ENCODE assay signal across 6 cellular contexts in genomic region chr13:74620711-74621110, GRCh38.
"Had no signal": no experiment of that assay in that cellular context is flagged by ENCODE, and none has a peak within 500 bp of the region (broad histone marks: within the 10 kb centered on the region; RNA-seq: fewer than 3 reads in every experiment).

No MANE protein-coding gene starts in this region.

- H3K27ac Mint-ChIP-seq: GM23338, H9, IgD-negative memory B cell had no signal

- ATAC-seq: GM23338, HepG2 had no signal

- H3K9me3 Mint-ChIP-seq: GM23338, H9, IgD-negative memory B cell had no signal

- H3K4me2 ChIP-seq: GM23338 had no signal

- H3K36me3 Mint-ChIP-seq: IgD-negative memory B cell had no signal

- H2AFZ ChIP-seq: GM23338 had no signal

- H3K4me1 Mint-ChIP-seq: IgD-negative memory B cell had no signal

- DNase-seq: H9, HCEC 1CT had no signal

- H3K27me3 Mint-ChIP-seq: IgD-negative memory B cell had no signal

- H3K27ac ChIP-seq: HL-60 had no signal

- H3K4me3 Mint-ChIP-seq: GM23338, H9, IgD-negative memory B cell had no signal

- H3K4me3 ChIP-seq: GM23338 had no signal
